In genomic region chr2:20596973-20597867, GRCh38 we compare ENCODE assay signal across 8 cellular contexts. TPM values are rescaled to one million over a fixed set of nuclear protein-coding genes. Genes with fewer than 3 reads are reported as not detected.
DNase-seq lines count a peak whose midpoint lies in the region; ATAC-seq and TF ChIP-seq lines count a peak whose summit lies in the region.

No MANE protein-coding gene starts in this region.

- ATAC-seq in effector memory CD8-positive, alpha-beta T cell (replicated peaks) = no peak
- no peak for ATAC-seq in HG02642 (IDR thresholded peaks at IDR 0.05; ENCODE audit: poor library complexity, unreplicated experiment)
- no peak for ATAC-seq in GM18511 (IDR thresholded peaks at IDR 0.05; ENCODE audit: unreplicated experiment)

- H3K4me1 Mint-ChIP-seq in effector memory CD8-positive, alpha-beta T cell (ENCODE audit: low read depth in 2 of 2) = peaks cover 15% of the 10 kb centered on the region in 2 donors

- H3K36me3 Mint-ChIP-seq in effector memory CD8-positive, alpha-beta T cell (ENCODE audit: insufficient read depth) = no peaks in the 10 kb centered on the region

- no peak overlapping the region for H3K4me3 ChIP-seq in thyroid gland (replicated peaks in 1 of 3)

- no peak for TF ChIP-seq CTCF in thyroid gland (IDR thresholded peaks at IDR 0.05)

- H3K4me1 ChIP-seq in thyroid gland = peaks cover 11 to 78% of the 10 kb centered on the region in 2 donors

- no peak for TF ChIP-seq POLR2A in thyroid gland (IDR thresholded peaks at IDR 0.05)

- no peaks in the 10 kb centered on the region for H3K27me3 Mint-ChIP-seq in effector memory CD8-positive, alpha-beta T cell

- no peaks in the 10 kb centered on the region for H3K36me3 ChIP-seq in thyroid gland

- H3K27ac Mint-ChIP-seq in effector memory CD8-positive, alpha-beta T cell = peak overlapping the region; percentile 89 to 90

- H3K4me3 Mint-ChIP-seq in effector memory CD8-positive, alpha-beta T cell = peak overlapping the region in 1 of 2 donors; percentile 5

- 56 to 65% methylated on average over 8 to 9 of the region's 9 CpGs for WGBS in thyroid gland, 2 donors

- DNase-seq in NCI-H82 (lab: John Stamatoyannopoulos, UW) = peak; percentile 32
- no peak for DNase-seq in NCI-H82 treated with DMSO at 0.1 percent for 48 hours (lab: John Stamatoyannopoulos, UW; ENCODE audit: unreplicated experiment)
- DNase-seq in effector memory CD8-positive, alpha-beta T cell = no peak
- peak; percentile 90 for DNase-seq in mesenteric fat pad (ENCODE audit: low spot score)
- peak; percentile 53 to 58 for DNase-seq in thyroid gland
- no peak for DNase-seq in activated T-cell treated with anti-CD3 and anti-CD28 coated beads for 4 hours

- no peaks in the 10 kb centered on the region for H3K9me3 Mint-ChIP-seq in effector memory CD8-positive, alpha-beta T cell

- no peaks in the 10 kb centered on the region for H3K27me3 ChIP-seq in thyroid gland

- H3K27ac ChIP-seq in thyroid gland = peak overlapping the region; percentile 60 to 75 (median 61)

- H3K9me3 ChIP-seq in thyroid gland = no peaks in the 10 kb centered on the region

- intact Hi-C loops in thyroid gland (cut with DNase I) = no loop called here

RNA-seq across cellular contexts. Expression of gene HS1BP3, which starts 53.7 kb away (rescaled TPM):
- total RNA-seq in mesenteric fat pad (28.8 TPM), thyroid gland (10 to 100 TPM; 30.8 to 42.7 (median 41.7) TPM)

Comparison
In these comparisons a context has a peak if more than half of its experiments do, and no peak if none do; other contexts are left out.
1. DNase-seq: peak in NCI-H82 (single experiment), mesenteric fat pad (single experiment) and thyroid gland (2 of 2); none in NCI-H82 treated with DMSO at 0.1 percent for 48 hours (single experiment), effector memory CD8-positive, alpha-beta T cell (0 of 3) and activated T-cell treated with anti-CD3 and anti-CD28 coated beads for 4 hours (single experiment).